In genomic region chr1:89211035-89211634, GRCh38 we compare ENCODE assay signal across 25 cellular contexts. TPM values are rescaled to one million over a fixed set of nuclear protein-coding genes. Genes with fewer than 3 reads are reported as not detected.
A peak's percentile ranks its signal among the peaks of the same experiment; 100 is the strongest.
DNase-seq lines count a peak whose midpoint lies in the region; ATAC-seq, FAIRE-seq and TF ChIP-seq lines count a peak whose summit lies in the region.
"Had no signal": no experiment of that assay in that cellular context is flagged by ENCODE, and none has a peak within 500 bp of the region (broad histone marks: within the 10 kb centered on the region; RNA-seq: fewer than 3 reads in every experiment).

No MANE protein-coding gene starts in this region.

- no peak overlapping the region for H3K56ac ChIP-seq in mesendoderm (ENCODE audit: low read length)

- no peak overlapping the region for H3K18ac ChIP-seq in mesendoderm (ENCODE audit: low read length)

- no peak for ATAC-seq in HCT116
- ATAC-seq in HepG2: no peak
- ATAC-seq: A549, GM12878 had no signal

- CTCF ChIA-PET in HCT116 (lab: Charles Lee): no interaction called here
- CTCF ChIA-PET in HepG2 (lab: Yijun Ruan, JAX; ENCODE audit: low intra/inter-chr PET ratio, low total read pairs): no interaction called here
- CTCF ChIA-PET in CD4-positive, alpha-beta memory T cell (lab: Charles Lee; ENCODE audit: partially characterized antibody): no interaction called here

- H3K4me3 Mint-ChIP-seq in CD4-positive, alpha-beta memory T cell: peak overlapping the region in 1 of 8 donors; percentile 36
- H3K4me3 Mint-ChIP-seq: CD4-positive, CD25-positive, alpha-beta regulatory T cell; CD8-positive, alpha-beta memory T cell; H9 had no signal

- no peak overlapping the region for H2AFZ ChIP-seq in HCT116 (ENCODE audit: low read depth, low read length, poor library complexity, severe bottlenecking)
- no peak overlapping the region for H2AFZ ChIP-seq in HepG2 (ENCODE audit: low read length)
- H2AFZ ChIP-seq: GM23248 had no signal

- WGBS in mesendoderm (ENCODE audit: extremely low coverage, insufficient coverage, low lambda C conversion rate): no CpG with 5 or more reads among the region's 1 CpG
- WGBS in HepG2 (ENCODE audit: low lambda C conversion rate): 0% methylated on average over 1 of the region's 1 CpG

- H3K36me3 Mint-ChIP-seq in CD4-positive, alpha-beta memory T cell: peaks cover 21 to 26% of the 10 kb centered on the region in 2 donors

- H3K36me3 ChIP-seq in HCT116 (ENCODE audit: control insufficient read depth in 1 of 2, insufficient read depth in 2 of 2, low read length in 2 of 2) (no peaks in the 10 kb centered on the region), mesendoderm (ENCODE audit: control insufficient read depth, insufficient read depth, low read length) (no peaks in the 10 kb centered on the region), HepG2 (replicated peaks in 1 of 2; ENCODE audit: control insufficient read depth in 1 of 2, insufficient read depth in 2 of 2, low read length in 2 of 2) (no peaks in the 10 kb centered on the region)
- H3K36me3 ChIP-seq in CD4-positive, alpha-beta memory T cell (ENCODE audit: insufficient read depth, low read length): no peaks in the 10 kb centered on the region

- H3K9ac ChIP-seq in HCT116 (ENCODE audit: low read length) (no peak overlapping the region), mesendoderm (ENCODE audit: low read length) (no peak overlapping the region), HepG2 (ENCODE audit: insufficient read depth, low read depth, low read length) (no peak overlapping the region)
- H3K9ac ChIP-seq: GM23248 had no signal

- no peak overlapping the region for H3K23ac ChIP-seq in mesendoderm (ENCODE audit: low read length)

- no peak overlapping the region for H4K8ac ChIP-seq in mesendoderm (ENCODE audit: low read depth, low read length)

- H3K4me1 Mint-ChIP-seq in CD4-positive, alpha-beta memory T cell: peaks cover 0 to 2% (median under 1%) of the 10 kb centered on the region in 4 donors
- H3K4me1 Mint-ChIP-seq: H9 had no signal

- H3K4me3 ChIP-seq in HCT116 (replicated peaks in 1 of 2; ENCODE audit: low read depth in 1 of 2, low read length in 2 of 2) (no peak overlapping the region), mesendoderm (ENCODE audit: low read length) (no peak overlapping the region), HepG2 (replicated peaks in 1 of 3; ENCODE audit: insufficient read depth in 1 of 3, low read depth in 2 of 3, low read length in 3 of 3) (no peak overlapping the region)
- H3K4me3 ChIP-seq in CD4-positive, alpha-beta memory T cell (ENCODE audit: low read length in 2 of 2): no peak overlapping the region
- H3K4me3 ChIP-seq: A549, GM12878, GM23248 had no signal

- H4K20me1 ChIP-seq in HCT116 (ENCODE audit: insufficient read depth) (no peaks in the 10 kb centered on the region), HepG2 (ENCODE audit: insufficient read depth, low read length) (no peaks in the 10 kb centered on the region)

- no peaks in the 10 kb centered on the region for H3K79me2 ChIP-seq in HCT116 (ENCODE audit: insufficient read depth, low read length)
- H3K79me2 ChIP-seq in mesendoderm (ENCODE audit: control insufficient read depth, insufficient read depth, low read length): no peaks in the 10 kb centered on the region
- H3K79me2 ChIP-seq in HepG2 (ENCODE audit: insufficient read depth, low read length): no peaks in the 10 kb centered on the region

- H3K4me2 ChIP-seq in HCT116 (ENCODE audit: low read length) (no peak overlapping the region), mesendoderm (ENCODE audit: low read length) (no peak overlapping the region), HepG2 (ENCODE audit: low read depth, low read length) (no peak overlapping the region)
- H3K4me2 ChIP-seq: A549 had no signal

- no peak overlapping the region for H2BK120ac ChIP-seq in mesendoderm (ENCODE audit: low read depth, low read length)

- in situ Hi-C loops in HepG2 (cut with HindIII; ENCODE audit: extremely low pct_ligation_motif_present, low pct_unique_long_range_greater_than_20kb): no loop called here

- TF ChIP-seq RAD21 in HCT116 (IDR thresholded peaks at IDR 0.05; ENCODE audit: low read depth) (no peak), HepG2 (CRISPR knock-in tag; IDR thresholded peaks at IDR 0.05) (no peak)

- TF ChIP-seq POLR2A in HCT116 (IDR thresholded peaks at IDR 0.05; ENCODE audit: borderline replicate concordance, extremely low read depth, insufficient read depth, insufficient read length) (no peak), HepG2 (IDR thresholded peaks at IDR 0.05; ENCODE audit: insufficient read depth in 1 of 2, low read depth in 2 of 2, low read length in 2 of 2) (no peak)

- H3K9me3 ChIP-seq in HCT116 (ENCODE audit: control insufficient read depth in 1 of 2, insufficient read depth in 1 of 2, low read depth in 1 of 2, low read length in 2 of 2) (peaks cover 0 to 3% of the 10 kb centered on the region in 2 experiments; a peak in 1 of 4 replicates), HepG2 (ENCODE audit: low read length) (peaks cover 24% of the 10 kb centered on the region; the same call in 1 of the 2 replicates)
- no peaks in the 10 kb centered on the region for H3K9me3 ChIP-seq in CD4-positive, alpha-beta memory T cell (ENCODE audit: control insufficient read depth in 1 of 2, low read length in 2 of 2)
- H3K9me3 ChIP-seq: A549 had no signal

- H3K27ac ChIP-seq in HCT116 (ENCODE audit: low read depth, low read length): no peak overlapping the region
- H3K27ac ChIP-seq in mesendoderm (ENCODE audit: low read depth, low read length): no peak overlapping the region
- no peak overlapping the region for H3K27ac ChIP-seq in HepG2 (ENCODE audit: extremely low read length, insufficient read depth, low read length)
- H3K27ac ChIP-seq in CD4-positive, alpha-beta memory T cell (ENCODE audit: low read depth, low read length): no peak overlapping the region
- H3K27ac ChIP-seq: 22Rv1, A549, GM23248 had no signal

- H4K5ac ChIP-seq in mesendoderm (ENCODE audit: low read length): no peak overlapping the region

- no peak overlapping the region for H3K27ac Mint-ChIP-seq in CD4-positive, alpha-beta memory T cell
- H3K27ac Mint-ChIP-seq: CD4-positive, CD25-positive, alpha-beta regulatory T cell; CD8-positive, alpha-beta memory T cell; H9 had no signal

- BruUV-seq in HCT116 (replicated peaks; lab: Mats Ljungman, UMichigan) (no TSS peak), HepG2 (replicated peaks; lab: Mats Ljungman, UMichigan) (no TSS peak)

- no peak for TF ChIP-seq EP300 in HepG2 (IDR thresholded peaks at IDR 0.05; ENCODE audit: low read depth in 2 of 2, low read length in 2 of 2)
- TF ChIP-seq EP300 in HepG2 (CRISPR knock-in tag; IDR thresholded peaks at IDR 0.05; ENCODE audit: borderline replicate concordance): no peak

- no peaks in the 10 kb centered on the region for H3K4me1 ChIP-seq in HCT116 (ENCODE audit: control insufficient read depth in 1 of 2, insufficient read depth in 2 of 2, low read length in 2 of 2)
- no peaks in the 10 kb centered on the region for H3K4me1 ChIP-seq in mesendoderm (ENCODE audit: control insufficient read depth, low read depth, low read length)
- H3K4me1 ChIP-seq in HepG2 (ENCODE audit: insufficient read depth, low read length): no peaks in the 10 kb centered on the region
- H3K4me1 ChIP-seq in CD4-positive, alpha-beta memory T cell (ENCODE audit: insufficient read depth, low read length): no peaks in the 10 kb centered on the region
- H3K4me1 ChIP-seq: A549 had no signal

- H3K9me3 Mint-ChIP-seq in CD4-positive, alpha-beta memory T cell: peaks cover 0 to 22% (median 8%) of the 10 kb centered on the region in 8 donors

- POLR2A ChIA-PET in HCT116 (lab: Charles Lee): no interaction called here
- POLR2A ChIA-PET in HepG2 (lab: Yijun Ruan, JAX): no interaction called here
- POLR2A ChIA-PET in CD4-positive, alpha-beta memory T cell (lab: Charles Lee; ENCODE audit: partially characterized antibody): no interaction called here

- H2BK5ac ChIP-seq in mesendoderm (ENCODE audit: low read length): no peak overlapping the region

- TF ChIP-seq CTCF in HCT116 (IDR thresholded peaks at IDR 0.05 in 2 of 3, conservative IDR thresholded peaks at IDR 0.05 in 1 of 3; ENCODE audit: borderline replicate concordance in 1 of 3, insufficient read depth in 1 of 3, low read depth in 2 of 3, low read length in 2 of 3) (no peak), HepG2 (CRISPR knock-in tag; IDR thresholded peaks at IDR 0.05) (no peak)

- no peak overlapping the region for H2BK15ac ChIP-seq in mesendoderm (replicated peaks; ENCODE audit: low read depth)

- no peak overlapping the region for H2AK5ac ChIP-seq in mesendoderm (ENCODE audit: low read length)

- no peaks in the 10 kb centered on the region for H3K9me2 ChIP-seq in HCT116 (ENCODE audit: insufficient read depth)

- no peaks in the 10 kb centered on the region for H3K79me1 ChIP-seq in mesendoderm (ENCODE audit: low read length)

- H3K4ac ChIP-seq in mesendoderm (ENCODE audit: low read depth, low read length): no peak overlapping the region

- RAD21 ChIA-PET in HCT116 (lab: Charles Lee; ENCODE audit: low non-redundant PET in 1 of 2, low total read pairs in 2 of 2, uncharacterized antibody in 2 of 2, unreplicated experiment in 2 of 2): no interaction called here

- H3K27me3 ChIP-seq in HCT116 (ENCODE audit: insufficient read depth, low read length) (no peaks in the 10 kb centered on the region), mesendoderm (ENCODE audit: insufficient read depth, low read length, poor library complexity) (no peaks in the 10 kb centered on the region), HepG2 (ENCODE audit: control insufficient read depth in 1 of 2, insufficient read depth in 2 of 2, low read length in 2 of 2) (no peaks in the 10 kb centered on the region; a peak in 1 of 5 replicates)
- no peaks in the 10 kb centered on the region for H3K27me3 ChIP-seq in CD4-positive, alpha-beta memory T cell (ENCODE audit: insufficient read depth, low read length)

- H3K27me3 Mint-ChIP-seq in CD4-positive, alpha-beta memory T cell: no peaks in the 10 kb centered on the region
- H3K27me3 Mint-ChIP-seq: CD4-positive, CD25-positive, alpha-beta regulatory T cell; CD8-positive, alpha-beta memory T cell had no signal

- no peak for FAIRE-seq in HepG2 (lab: Jason Lieb, UNC)
- FAIRE-seq: A549, GM12878, GM19239 had no signal

- intact Hi-C loops in HCT116 (cut with micrococcal nuclease): no loop called here
- intact Hi-C loops in HepG2 (cut with micrococcal nuclease; ENCODE audit: unreplicated experiment): no loop called here
- intact Hi-C loops in CD4-positive, alpha-beta memory T cell (cut with micrococcal nuclease): no loop called here

- peak; percentile 16 for DNase-seq in DMS53 (lab: John Stamatoyannopoulos, UW)
- no peak for DNase-seq in DMS53 treated with DMSO at 0.1 percent for 48 hours (lab: John Stamatoyannopoulos, UW; ENCODE audit: unreplicated experiment)
- no peak for DNase-seq in HCT116 (ENCODE audit: low read depth, low spot score)
- DNase-seq in OCI-M1 (lab: John Stamatoyannopoulos, UW): peak; percentile 50
- peak; percentile 34 for DNase-seq in mesendoderm
- no peak for DNase-seq in HepG2 (ENCODE audit: low spot score)
- no peak for DNase-seq in CD4-positive, alpha-beta memory T cell
- DNase-seq in effector CD4-positive, alpha-beta T cell: no peak
- DNase-seq: ACHN; AML-193; C1 segment of cervical spinal cord; Calu3; CD4-positive, CD25-positive, alpha-beta regulatory T cell; CD8-positive, alpha-beta memory T cell; DMS79; EL; GDM1; GM23248; H9 had no signal

RNA-seq across cellular contexts. Expression of gene GBP4, which starts 12.4 kb away (rescaled TPM):
- total RNA-seq in HCT116 (2021; ENCODE audit: unreplicated experiment): 0.05 TPM
- not detected in 2 replicates for polyA plus RNA-seq in HCT116 (2012)
- polyA plus RNA-seq in mesendoderm (2013, experiment 1 of 2): 0.14 TPM
- 0.03 TPM for polyA plus RNA-seq in mesendoderm (2013, experiment 2 of 2)
- not detected in 2 replicates for total RNA-seq in HepG2 (2016; rRNA removed; fragmentation: Illumina TruSeq; extraction: Trizol)
- total RNA-seq in HepG2 (2016; cell fraction: cytosol; rRNA removed; fragmentation: Illumina TruSeq; extraction: Trizol; ENCODE audit: low read depth): not detected in 2 replicates
- total RNA-seq in HepG2 (2016; cell fraction: insoluble cytoplasmic fraction; rRNA removed; fragmentation: Illumina TruSeq; extraction: Trizol): not detected in 2 replicates
- not detected in 2 replicates for total RNA-seq in HepG2 (2016; cell fraction: membrane; rRNA removed; fragmentation: Illumina TruSeq; extraction: Trizol)
- not detected in 2 replicates for total RNA-seq in HepG2 (2016; cell fraction: nucleus; rRNA removed; fragmentation: Illumina TruSeq; extraction: Trizol)
- polyA plus RNA-seq in HepG2 (2011; rRNA removed): not detected in 2 replicates
- polyA plus RNA-seq in HepG2 (2011; cell fraction: cytosol; rRNA removed): not detected in 2 replicates
- polyA plus RNA-seq in HepG2 (2011; cell fraction: nucleus; rRNA removed): not detected in 2 replicates
- polyA plus RNA-seq in HepG2 (2012): not detected in 2 replicates
- polyA plus RNA-seq in HepG2 (2016; cell fraction: cytosol; fragmentation: Illumina TruSeq; extraction: Trizol; ENCODE audit: low read depth): 0.02 TPM in 1 of 2 replicates, not detected in the other
- polyA plus RNA-seq in HepG2 (2016; cell fraction: insoluble cytoplasmic fraction; fragmentation: Illumina TruSeq; extraction: Trizol; ENCODE audit: low read depth): not detected in 2 replicates
- polyA plus RNA-seq in HepG2 (2016; cell fraction: membrane; fragmentation: Illumina TruSeq; extraction: Trizol; ENCODE audit: low read depth): not detected in 2 replicates
- not detected in 2 replicates for polyA plus RNA-seq in HepG2 (2016; cell fraction: nucleus; fragmentation: Illumina TruSeq; extraction: Trizol; ENCODE audit: insufficient read depth, low read depth)
- polyA minus RNA-seq in HepG2 (2011; rRNA and poly(A)+ RNA removed; ENCODE audit: low replicate concordance): 0.33 TPM in 1 of 2 replicates, not detected in the other
- polyA minus RNA-seq in HepG2 (2011; cell fraction: cytosol; rRNA and poly(A)+ RNA removed): not detected in 2 replicates
- not detected in 2 replicates for polyA minus RNA-seq in HepG2 (2011; cell fraction: nucleus; rRNA and poly(A)+ RNA removed)
- 10 to 100 TPM; 48.5 to 49.5 TPM for total RNA-seq in CD4-positive, alpha-beta memory T cell
- 10 to 100 TPM; 36.8 to 54.3 TPM for polyA plus RNA-seq in CD4-positive, alpha-beta memory T cell
- total RNA-seq: GM23248, H9 had no signal
- polyA plus RNA-seq: A549 had no signal

RNA-seq across cellular contexts. Expression of gene GBP7, which starts 35.3 kb away (rescaled TPM):
- total RNA-seq in HCT116 (2021; ENCODE audit: unreplicated experiment) (not detected), HepG2 (2016; rRNA removed; fragmentation: Illumina TruSeq; extraction: Trizol) (not detected in 2 replicates)
- polyA plus RNA-seq in HCT116 (2012): not detected in 2 replicates
- not detected for polyA plus RNA-seq in mesendoderm (2013, experiment 1 of 2)
- not detected for polyA plus RNA-seq in mesendoderm (2013, experiment 2 of 2)
- not detected in 2 replicates for total RNA-seq in HepG2 (2016; cell fraction: cytosol; rRNA removed; fragmentation: Illumina TruSeq; extraction: Trizol; ENCODE audit: low read depth)
- not detected in 2 replicates for total RNA-seq in HepG2 (2016; cell fraction: insoluble cytoplasmic fraction; rRNA removed; fragmentation: Illumina TruSeq; extraction: Trizol)
- not detected in 2 replicates for total RNA-seq in HepG2 (2016; cell fraction: membrane; rRNA removed; fragmentation: Illumina TruSeq; extraction: Trizol)
- total RNA-seq in HepG2 (2016; cell fraction: nucleus; rRNA removed; fragmentation: Illumina TruSeq; extraction: Trizol): not detected in 2 replicates
- not detected in 2 replicates for polyA plus RNA-seq in HepG2 (2011; rRNA removed)
- not detected in 2 replicates for polyA plus RNA-seq in HepG2 (2011; cell fraction: cytosol; rRNA removed)
- polyA plus RNA-seq in HepG2 (2011; cell fraction: nucleus; rRNA removed): not detected in 2 replicates
- polyA plus RNA-seq in HepG2 (2012): not detected in 2 replicates
- not detected in 2 replicates for polyA plus RNA-seq in HepG2 (2016; cell fraction: cytosol; fragmentation: Illumina TruSeq; extraction: Trizol; ENCODE audit: low read depth)
- not detected in 2 replicates for polyA plus RNA-seq in HepG2 (2016; cell fraction: insoluble cytoplasmic fraction; fragmentation: Illumina TruSeq; extraction: Trizol; ENCODE audit: low read depth)
- not detected in 2 replicates for polyA plus RNA-seq in HepG2 (2016; cell fraction: membrane; fragmentation: Illumina TruSeq; extraction: Trizol; ENCODE audit: low read depth)
- polyA plus RNA-seq in HepG2 (2016; cell fraction: nucleus; fragmentation: Illumina TruSeq; extraction: Trizol; ENCODE audit: insufficient read depth, low read depth): not detected in 2 replicates
- not detected in 2 replicates for polyA minus RNA-seq in HepG2 (2011; rRNA and poly(A)+ RNA removed; ENCODE audit: low replicate concordance)
- polyA minus RNA-seq in HepG2 (2011; cell fraction: cytosol; rRNA and poly(A)+ RNA removed): not detected in 2 replicates
- not detected in 2 replicates for polyA minus RNA-seq in HepG2 (2011; cell fraction: nucleus; rRNA and poly(A)+ RNA removed)
- total RNA-seq in CD4-positive, alpha-beta memory T cell: under 1 TPM; 0.17 TPM
- not detected for polyA plus RNA-seq in CD4-positive, alpha-beta memory T cell
- total RNA-seq: GM12878, GM23248, H4, H9 had no signal
- polyA plus RNA-seq: A549; BJ; CD8-positive, alpha-beta memory T cell; GM12878; GM23248 had no signal

Comparison
In these comparisons a context has a peak if more than half of its experiments do, and no peak if none do; other contexts are left out.
1. DNase-seq: peak in DMS53 (single experiment), OCI-M1 (single experiment) and mesendoderm (single experiment); none in DMS53 treated with DMSO at 0.1 percent for 48 hours (single experiment), HCT116 (single experiment), HepG2 (single experiment), CD4-positive, alpha-beta memory T cell (0 of 5) and effector CD4-positive, alpha-beta T cell (single experiment).
2. RNA of gene GBP4, which starts 12.4 kb away (total RNA-seq): 48.5 to 49.5 TPM in CD4-positive, alpha-beta memory T cell; 0.05 TPM in HCT116 (single experiment) and not detected in HepG2; every median in the first group is over 10 times any median in the second.